14 cellular contexts compared by ENCODE assay signal in genomic region chr5:35904443-35905132, GRCh38. TPM values are rescaled to one million over a fixed set of nuclear protein-coding genes. Genes with fewer than 3 reads are reported as not detected.
DNase-seq lines count a peak whose midpoint lies in the region; ATAC-seq and TF ChIP-seq lines count a peak whose summit lies in the region.
"Had no signal": no experiment of that assay in that cellular context is flagged by ENCODE, and none has a peak within 500 bp of the region (broad histone marks: within the 10 kb centered on the region; RNA-seq: fewer than 3 reads in every experiment).

No MANE protein-coding gene starts in this region.

- peak overlapping the region; percentile 87 for H3K27ac Mint-ChIP-seq in activated T-helper 1 cell treated with anti-CD3 and anti-CD28 coated beads, Interleukin-12 subunit alpha, Interleukin-12 subunit beta, Interleukin-2, Interleukin-4 antibody, amounts not matched to agents 30 ng/mL and 10 ng/mL and 1 ng/mL, durations not matched to agents 14 hours and 24 hours and 36 hours

- intact Hi-C loops in activated T-helper 1 cell treated with anti-CD3 and anti-CD28 coated beads, Interleukin-12 subunit alpha, Interleukin-12 subunit beta, Interleukin-2, Interleukin-4 antibody, amounts not matched to agents 30 ng/mL and 10 ng/mL and 1 ng/mL, durations not matched to agents 14 hours and 24 hours and 36 hours (cut with micrococcal nuclease): loop anchor here (1.0 to 10.0 kb wide), 8 partner anchors 15 to 980 kb away; partner anchors contain the start of gene DNAJC21

- peak; percentile 90 for DNase-seq in GM12865 (ENCODE audit: low read depth)
- peak; percentile 24 for DNase-seq in activated T-helper 1 cell treated with anti-CD3 and anti-CD28 coated beads, Interleukin-12 subunit alpha, Interleukin-12 subunit beta, Interleukin-2, Interleukin-4 antibody, amounts not matched to agents 30 ng/mL and 10 ng/mL and 1 ng/mL, durations not matched to agents 14 hours and 24 hours and 36 hours (ENCODE audit: low spot score)
- no peak for DNase-seq in SW480 (ENCODE audit: low spot score)
- no peak for DNase-seq in HuH-7 (ENCODE audit: low spot score)
- DNase-seq in OCI-M2 (lab: John Stamatoyannopoulos, UW; ENCODE audit: unreplicated experiment): no peak
- DNase-seq in substantia nigra (lab: John Stamatoyannopoulos, UW): no peak
- DNase-seq: caudate nucleus, foreskin melanocyte, HCEC 1CT, left ventricle myocardium superior, sigmoid colon had no signal

- H3K4me3 Mint-ChIP-seq in activated T-helper 1 cell treated with anti-CD3 and anti-CD28 coated beads, Interleukin-12 subunit alpha, Interleukin-12 subunit beta, Interleukin-2, Interleukin-4 antibody, amounts not matched to agents 30 ng/mL and 10 ng/mL and 1 ng/mL, durations not matched to agents 14 hours and 24 hours and 36 hours: peak overlapping the region; percentile 21

- H3K27ac ChIP-seq in substantia nigra (ENCODE audit: low read depth, low read length, poor library complexity, severe bottlenecking): no peak overlapping the region
- H3K27ac ChIP-seq: sigmoid colon had no signal

- peaks cover 16% of the 10 kb centered on the region for H3K9me3 Mint-ChIP-seq in activated T-helper 1 cell treated with anti-CD3 and anti-CD28 coated beads, Interleukin-12 subunit alpha, Interleukin-12 subunit beta, Interleukin-2, Interleukin-4 antibody, amounts not matched to agents 30 ng/mL and 10 ng/mL and 1 ng/mL, durations not matched to agents 14 hours and 24 hours and 36 hours

- peaks cover 84% of the 10 kb centered on the region for H3K4me1 Mint-ChIP-seq in activated T-helper 1 cell treated with anti-CD3 and anti-CD28 coated beads, Interleukin-12 subunit alpha, Interleukin-12 subunit beta, Interleukin-2, Interleukin-4 antibody, amounts not matched to agents 30 ng/mL and 10 ng/mL and 1 ng/mL, durations not matched to agents 14 hours and 24 hours and 36 hours (ENCODE audit: low read depth)

- H3K27me3 Mint-ChIP-seq in activated T-helper 1 cell treated with anti-CD3 and anti-CD28 coated beads, Interleukin-12 subunit alpha, Interleukin-12 subunit beta, Interleukin-2, Interleukin-4 antibody, amounts not matched to agents 30 ng/mL and 10 ng/mL and 1 ng/mL, durations not matched to agents 14 hours and 24 hours and 36 hours (ENCODE audit: insufficient read depth): peaks cover 5% of the 10 kb centered on the region

- ATAC-seq in GM19324 (IDR thresholded peaks at IDR 0.05; ENCODE audit: low FRiP score, unreplicated experiment): peak; percentile 50
- peak; percentile 68 for ATAC-seq in HG02973 (IDR thresholded peaks at IDR 0.05; ENCODE audit: unreplicated experiment)
- ATAC-seq: left ventricle myocardium superior had no signal

- H3K4me3 ChIP-seq in GM12865 (ENCODE audit: low read depth, low read length): no peak overlapping the region
- H3K4me3 ChIP-seq: sigmoid colon had no signal

- no peaks in the 10 kb centered on the region for H3K36me3 Mint-ChIP-seq in activated T-helper 1 cell treated with anti-CD3 and anti-CD28 coated beads, Interleukin-12 subunit alpha, Interleukin-12 subunit beta, Interleukin-2, Interleukin-4 antibody, amounts not matched to agents 30 ng/mL and 10 ng/mL and 1 ng/mL, durations not matched to agents 14 hours and 24 hours and 36 hours (ENCODE audit: low read depth)

- TF ChIP-seq CTCF in GM12865 (IDR thresholded peaks at IDR 0.05; ENCODE audit: insufficient read depth, low read depth, low read length, missing control alignments): no peak

RNA-seq across cellular contexts. Expression of gene CAPSL, which starts 33.8 kb away (rescaled TPM):
- total RNA-seq in activated T-helper 1 cell treated with anti-CD3 and anti-CD28 coated beads, Interleukin-12 subunit alpha, Interleukin-12 subunit beta, Interleukin-2, Interleukin-4 antibody, amounts not matched to agents 30 ng/mL and 10 ng/mL and 1 ng/mL, durations not matched to agents 14 hours and 24 hours and 36 hours: not detected in 2 replicates
- total RNA-seq: Daoy, left ventricle myocardium superior, sigmoid colon had no signal

RNA-seq across cellular contexts. Expression of gene IL7R, which starts 47.9 kb away (rescaled TPM):
- 47.2 and 50.8 TPM in 2 replicates for total RNA-seq in activated T-helper 1 cell treated with anti-CD3 and anti-CD28 coated beads, Interleukin-12 subunit alpha, Interleukin-12 subunit beta, Interleukin-2, Interleukin-4 antibody, amounts not matched to agents 30 ng/mL and 10 ng/mL and 1 ng/mL, durations not matched to agents 14 hours and 24 hours and 36 hours

Comparison
In these comparisons a context has a peak if more than half of its experiments do, and no peak if none do; other contexts are left out.
1. DNase-seq: peak in GM12865 (single experiment) and activated T-helper 1 cell treated with anti-CD3 and anti-CD28 coated beads, Interleukin-12 subunit alpha, Interleukin-12 subunit beta, Interleukin-2, Interleukin-4 antibody, amounts not matched to agents 30 ng/mL and 10 ng/mL and 1 ng/mL, durations not matched to agents 14 hours and 24 hours and 36 hours (single experiment); none in SW480 (single experiment), HuH-7 (single experiment), OCI-M2 (single experiment) and substantia nigra (0 of 49).